In genomic region chr13:85377783-85378182, GRCh38 we compare ENCODE assay signal across 30 cellular contexts.
"Had no signal": no experiment of that assay in that cellular context is flagged by ENCODE, and none has a peak within 500 bp of the region (broad histone marks: within the 10 kb centered on the region; RNA-seq: fewer than 3 reads in every experiment).

No MANE protein-coding gene starts in this region.

- DNase-seq: activated CD4-positive, alpha-beta T cell treated with anti-CD3 and anti-CD28 coated beads for 4 hours; activated CD4-positive, alpha-beta T cell treated with anti-CD3 and anti-CD28 coated beads, Interleukin-2, amount 50 U/mL, for 4 hours; activated effector memory CD4-positive, alpha-beta T cell treated with Interleukin-2 at 50 U/mL for 16 hours; activated naive CD4-positive, alpha-beta T cell treated with Interleukin-2 at 50 U/mL for 16 hours; activated naive CD8-positive, alpha-beta T cell treated with anti-CD3 and anti-CD28 coated beads for 36 hours; adrenal gland; aorta; body of pancreas; dorsolateral prefrontal cortex; effector memory CD4-positive, alpha-beta T cell; foreskin fibroblast; heart left ventricle; hypothalamus; immature natural killer cell; lower lobe of right lung; mucosa of descending colon; retina; stimulated activated CD4-positive, alpha-beta T cell treated with anti-CD3 and anti-CD28 coated beads, Interleukin-12 subunit alpha, Interleukin-12 subunit beta, amount 100 ng/mL, for 4 hours; stimulated activated CD4-positive, alpha-beta T cell treated with anti-CD3 and anti-CD28 coated beads, Interleukin-4, amount 100 ng/mL, for 1 hour; stimulated activated naive CD8-positive, alpha-beta T cell treated with anti-CD3 and anti-CD28 coated beads, Interleukin-15, Interleukin-2, amounts not matched to agents 100 U/mL and 50 U/mL, for 24 hours; T-helper 9 cell; testis; transverse colon had no signal

- ATAC-seq: body of pancreas; heart left ventricle; left lobe of liver; lower lobe of right lung; mucosa of descending colon; natural killer cell treated with Interleukin-12 subunit alpha and Interleukin-12 subunit beta and Interleukin-15 and Interleukin-18, amount 100 ng/mL, for 72 hours; sciatic nerve; stimulated activated naive CD8-positive, alpha-beta T cell treated with anti-CD3 and anti-CD28 coated beads, Interleukin-15, Interleukin-2, amounts not matched to agents 100 U/mL and 50 U/mL, for 24 hours had no signal

- H3K9me3 ChIP-seq: adrenal gland, body of pancreas, heart left ventricle, lower lobe of right lung, mucosa of descending colon, prostate gland, testis, transverse colon had no signal

- H3K4me1 ChIP-seq: adrenal gland, body of pancreas, heart left ventricle, lower lobe of right lung, prostate gland, testis, transverse colon had no signal

- H3K27ac ChIP-seq: adrenal gland, body of pancreas, coronary artery, dorsolateral prefrontal cortex, heart left ventricle, lower lobe of right lung, prostate gland, skin epidermis, testis, transverse colon, VCaP had no signal

- H3K4me3 ChIP-seq: adrenal gland, body of pancreas, coronary artery, dorsolateral prefrontal cortex, heart left ventricle, lower lobe of right lung, mucosa of descending colon, prostate gland, skin epidermis, testis, transverse colon had no signal

- H3K36me3 ChIP-seq: adrenal gland, heart left ventricle, lower lobe of right lung, prostate gland, transverse colon had no signal

- H3K27me3 ChIP-seq: adrenal gland, body of pancreas, heart left ventricle, testis, transverse colon had no signal
